ENCODE assay signal across 26 cellular contexts in genomic region chr4:34198966-34199365, GRCh38.
"Had no signal": no experiment of that assay in that cellular context is flagged by ENCODE, and none has a peak within 500 bp of the region (broad histone marks: within the 10 kb centered on the region; RNA-seq: fewer than 3 reads in every experiment).

No MANE protein-coding gene starts in this region.

- H3K36me3 ChIP-seq: brain microvascular endothelial cell, WERI-Rb-1 had no signal

- ATAC-seq: activated CD8-positive, alpha-beta T cell treated with anti-CD3 and anti-CD28 coated beads, Interleukin-2, amount 10 ng/mL, durations not matched to agents 7 days and 5 days; K562; Right ventricle myocardium inferior had no signal

- H2AFZ ChIP-seq: PC-9 had no signal

- FAIRE-seq: K562 had no signal

- H3K4me2 ChIP-seq: PC-9 had no signal

- H3K27me3 ChIP-seq: brain microvascular endothelial cell had no signal

- DNase-seq: activated CD4-positive, alpha-beta T cell treated with anti-CD3 and anti-CD28 coated beads for 1 hour; activated CD4-positive, alpha-beta T cell treated with anti-CD3 and anti-CD28 coated beads, Interleukin-2, amount 10 ng/mL, durations not matched to agents 24 days and 14 days; activated CD4-positive, alpha-beta T cell treated with anti-CD3 and anti-CD28 coated beads, Interleukin-2, amount 50 U/mL, for 4 hours; activated CD4-positive, CD25-positive, alpha-beta regulatory T cell; activated CD8-positive, alpha-beta T cell treated with anti-CD3 and anti-CD28 coated beads, Interleukin-2, amount 10 ng/mL, durations not matched to agents 7 days and 5 days; activated gamma-delta T cell; activated naive CD4-positive, alpha-beta T cell treated with Interleukin-2 at 50 U/mL for 16 hours; activated naive CD8-positive, alpha-beta T cell treated with anti-CD3 and anti-CD28 coated beads, Interleukin-2, amount 10 ng/mL, durations not matched to agents 7 days and 5 days; activated T-cell treated with anti-CD3 and anti-CD28 coated beads, Interleukin-2, amount 50 U/mL, for 24 hours; anterior cingulate cortex; brain microvascular endothelial cell; NCI-H1105; NCI-H1417 treated with DMSO at 0.1 percent for 48 hours; NCI-H187 treated with DMSO at 0.1 percent for 48 hours; NCI-H2081; NCI-H345; NCI-H510A; NCI-H526; NCI-H748 treated with DMSO at 0.1 percent for 48 hours; PC-9; SW 1271; T1000; WERI-Rb-1 had no signal

- H3K4me3 ChIP-seq: K562, PC-9 had no signal

- H3K27ac ChIP-seq: brain microvascular endothelial cell, PC-9, RWPE1, WERI-Rb-1 had no signal
